Comparison of ENCODE assay signal across 1 cellular context in the genomic region with DNA sequence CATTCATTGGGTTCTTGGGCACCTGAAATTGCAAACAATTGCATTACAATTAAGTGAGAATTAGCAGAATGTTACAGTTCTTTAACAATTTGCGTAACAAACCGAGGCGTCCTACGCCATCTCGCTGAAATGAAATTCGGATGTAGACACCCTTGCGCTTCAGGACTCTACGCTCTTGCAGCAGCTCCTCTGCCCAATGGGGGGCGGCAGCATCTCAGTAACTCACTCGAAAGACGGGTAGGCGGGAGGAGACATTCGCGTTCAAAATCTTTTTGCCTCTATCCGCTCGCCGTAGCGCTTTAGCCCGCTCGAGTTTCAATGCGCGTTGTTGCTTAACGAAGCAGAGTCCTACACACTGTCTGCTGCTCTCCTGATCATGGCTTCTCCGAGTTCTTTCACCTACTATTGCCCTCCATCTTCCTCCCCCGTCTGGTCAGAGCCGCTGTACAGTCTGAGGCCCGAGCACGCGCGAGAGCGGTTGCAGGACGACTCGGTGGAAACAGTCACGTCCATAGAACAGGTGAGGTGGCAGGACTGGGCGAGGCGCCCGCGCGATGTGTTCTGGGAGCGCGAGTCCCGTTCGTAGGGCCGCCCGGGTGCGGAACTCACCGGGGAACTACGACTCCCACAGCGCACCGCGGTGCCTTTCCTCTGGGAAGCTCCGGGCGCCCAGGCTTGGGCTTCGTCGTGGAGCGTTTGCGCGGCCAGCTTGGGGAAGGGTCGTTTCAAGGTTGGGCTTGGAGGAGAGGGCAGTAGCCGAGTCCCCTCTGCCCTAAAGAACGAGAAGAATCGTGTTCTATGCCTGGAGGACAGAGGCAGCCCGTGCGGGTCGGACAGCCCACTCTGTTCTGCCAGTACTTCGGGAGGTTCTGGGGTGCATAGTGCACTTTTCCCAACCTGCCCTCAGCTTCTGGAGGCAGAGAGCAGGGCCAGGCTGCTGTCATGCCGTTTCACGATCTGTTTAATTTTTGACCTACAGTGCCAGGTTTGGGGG.
TF ChIP-seq lines count a peak whose summit lies in the region.

A gene with protein sequence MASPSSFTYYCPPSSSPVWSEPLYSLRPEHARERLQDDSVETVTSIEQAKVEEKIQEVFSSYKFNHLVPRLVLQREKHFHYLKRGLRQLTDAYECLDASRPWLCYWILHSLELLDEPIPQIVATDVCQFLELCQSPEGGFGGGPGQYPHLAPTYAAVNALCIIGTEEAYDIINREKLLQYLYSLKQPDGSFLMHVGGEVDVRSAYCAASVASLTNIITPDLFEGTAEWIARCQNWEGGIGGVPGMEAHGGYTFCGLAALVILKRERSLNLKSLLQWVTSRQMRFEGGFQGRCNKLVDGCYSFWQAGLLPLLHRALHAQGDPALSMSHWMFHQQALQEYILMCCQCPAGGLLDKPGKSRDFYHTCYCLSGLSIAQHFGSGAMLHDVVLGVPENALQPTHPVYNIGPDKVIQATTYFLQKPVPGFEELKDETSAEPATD (plus strand): TSS at position 318 of the 994 bp plus-strand sequence. CDS start 59 bp downstream, at position 377.

TF ChIP-seq in HEK293, 187 proteins besides CTCF, POLR2A, EP300 and RAD21 (continued from another document):
- TF ChIP-seq, protein P1, sequence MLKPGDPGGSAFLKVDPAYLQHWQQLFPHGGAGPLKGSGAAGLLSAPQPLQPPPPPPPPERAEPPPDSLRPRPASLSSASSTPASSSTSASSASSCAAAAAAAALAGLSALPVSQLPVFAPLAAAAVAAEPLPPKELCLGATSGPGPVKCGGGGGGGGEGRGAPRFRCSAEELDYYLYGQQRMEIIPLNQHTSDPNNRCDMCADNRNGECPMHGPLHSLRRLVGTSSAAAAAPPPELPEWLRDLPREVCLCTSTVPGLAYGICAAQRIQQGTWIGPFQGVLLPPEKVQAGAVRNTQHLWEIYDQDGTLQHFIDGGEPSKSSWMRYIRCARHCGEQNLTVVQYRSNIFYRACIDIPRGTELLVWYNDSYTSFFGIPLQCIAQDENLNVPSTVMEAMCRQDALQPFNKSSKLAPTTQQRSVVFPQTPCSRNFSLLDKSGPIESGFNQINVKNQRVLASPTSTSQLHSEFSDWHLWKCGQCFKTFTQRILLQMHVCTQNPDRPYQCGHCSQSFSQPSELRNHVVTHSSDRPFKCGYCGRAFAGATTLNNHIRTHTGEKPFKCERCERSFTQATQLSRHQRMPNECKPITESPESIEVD (tag by site-specific recombination; IDR thresholded peaks at IDR 0.05): no peak
- TF ChIP-seq ZNF501 (tag by site-specific recombination; IDR thresholded peaks at IDR 0.05) (peak; percentile 93), ZFP37 (tag by site-specific recombination; IDR thresholded peaks at IDR 0.05) (peak; percentile 86), EGR2 (tag by site-specific recombination; IDR thresholded peaks at IDR 0.05; ENCODE audit: low read depth) (peak; percentile 60; the same call in 1 of the 2 replicates), YY2 (tag by site-specific recombination; IDR thresholded peaks at IDR 0.05) (peak; percentile 87), ZNF324 (tag by site-specific recombination; IDR thresholded peaks at IDR 0.05) (peak; percentile 88), SP7 (tag by site-specific recombination; IDR thresholded peaks at IDR 0.05) (peak; percentile 82), ZNF843 (tag by site-specific recombination; IDR thresholded peaks at IDR 0.05) (peak; percentile 59; the same call in 1 of the 2 replicates), REPIN1 (tag by site-specific recombination; IDR thresholded peaks at IDR 0.05; ENCODE audit: low read depth) (peak; percentile 45; the same call in 1 of the 2 replicates), HOXA7 (CRISPR knock-in tag; IDR thresholded peaks at IDR 0.05; ENCODE audit: borderline replicate concordance) (no peak), GLIS1 (tag by site-specific recombination; IDR thresholded peaks at IDR 0.05) (0 out of 2 replicates have a peak, but pooled peaks have one; percentile 3), SP3 (tag by site-specific recombination; IDR thresholded peaks at IDR 0.05) (peak; percentile 74; the same call in 1 of the 2 replicates), GLI2 (tag by site-specific recombination; IDR thresholded peaks at IDR 0.05; ENCODE audit: borderline replicate concordance, low read depth) (no peak), ZNF521 (tag by site-specific recombination; IDR thresholded peaks at IDR 0.05) (no peak), ZNF660 (tag by site-specific recombination; IDR thresholded peaks at IDR 0.05) (peak; percentile 79), ZNF549 (tag by site-specific recombination; IDR thresholded peaks at IDR 0.05) (no peak), SP2 (tag by site-specific recombination; IDR thresholded peaks at IDR 0.05) (peak; percentile 42)
- TF ChIP-seq, protein P2, sequence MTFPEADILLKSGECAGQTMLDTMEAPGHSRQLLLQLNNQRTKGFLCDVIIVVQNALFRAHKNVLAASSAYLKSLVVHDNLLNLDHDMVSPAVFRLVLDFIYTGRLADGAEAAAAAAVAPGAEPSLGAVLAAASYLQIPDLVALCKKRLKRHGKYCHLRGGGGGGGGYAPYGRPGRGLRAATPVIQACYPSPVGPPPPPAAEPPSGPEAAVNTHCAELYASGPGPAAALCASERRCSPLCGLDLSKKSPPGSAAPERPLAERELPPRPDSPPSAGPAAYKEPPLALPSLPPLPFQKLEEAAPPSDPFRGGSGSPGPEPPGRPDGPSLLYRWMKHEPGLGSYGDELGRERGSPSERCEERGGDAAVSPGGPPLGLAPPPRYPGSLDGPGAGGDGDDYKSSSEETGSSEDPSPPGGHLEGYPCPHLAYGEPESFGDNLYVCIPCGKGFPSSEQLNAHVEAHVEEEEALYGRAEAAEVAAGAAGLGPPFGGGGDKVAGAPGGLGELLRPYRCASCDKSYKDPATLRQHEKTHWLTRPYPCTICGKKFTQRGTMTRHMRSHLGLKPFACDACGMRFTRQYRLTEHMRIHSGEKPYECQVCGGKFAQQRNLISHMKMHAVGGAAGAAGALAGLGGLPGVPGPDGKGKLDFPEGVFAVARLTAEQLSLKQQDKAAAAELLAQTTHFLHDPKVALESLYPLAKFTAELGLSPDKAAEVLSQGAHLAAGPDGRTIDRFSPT (tag by site-specific recombination; IDR thresholded peaks at IDR 0.05): peak; percentile 87
- TF ChIP-seq, protein P3, sequence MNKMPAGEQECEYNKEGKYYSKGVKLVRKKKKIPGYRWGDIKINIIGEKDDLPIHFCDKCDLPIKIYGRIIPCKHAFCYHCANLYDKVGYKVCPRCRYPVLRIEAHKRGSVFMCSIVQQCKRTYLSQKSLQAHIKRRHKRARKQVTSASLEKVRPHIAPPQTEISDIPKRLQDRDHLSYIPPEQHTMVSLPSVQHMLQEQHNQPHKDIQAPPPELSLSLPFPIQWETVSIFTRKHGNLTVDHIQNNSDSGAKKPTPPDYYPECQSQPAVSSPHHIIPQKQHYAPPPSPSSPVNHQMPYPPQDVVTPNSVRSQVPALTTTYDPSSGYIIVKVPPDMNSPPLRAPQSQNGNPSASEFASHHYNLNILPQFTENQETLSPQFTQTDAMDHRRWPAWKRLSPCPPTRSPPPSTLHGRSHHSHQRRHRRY (tag by site-specific recombination; IDR thresholded peaks at IDR 0.05): no peak
- TF ChIP-seq, protein P4, sequence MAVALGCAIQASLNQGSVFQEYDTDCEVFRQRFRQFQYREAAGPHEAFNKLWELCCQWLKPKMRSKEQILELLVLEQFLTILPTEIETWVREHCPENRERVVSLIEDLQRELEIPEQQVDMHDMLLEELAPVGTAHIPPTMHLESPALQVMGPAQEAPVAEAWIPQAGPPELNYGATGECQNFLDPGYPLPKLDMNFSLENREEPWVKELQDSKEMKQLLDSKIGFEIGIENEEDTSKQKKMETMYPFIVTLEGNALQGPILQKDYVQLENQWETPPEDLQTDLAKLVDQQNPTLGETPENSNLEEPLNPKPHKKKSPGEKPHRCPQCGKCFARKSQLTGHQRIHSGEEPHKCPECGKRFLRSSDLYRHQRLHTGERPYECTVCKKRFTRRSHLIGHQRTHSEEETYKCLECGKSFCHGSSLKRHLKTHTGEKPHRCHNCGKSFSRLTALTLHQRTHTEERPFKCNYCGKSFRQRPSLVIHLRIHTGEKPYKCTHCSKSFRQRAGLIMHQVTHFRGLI (tag by site-specific recombination; IDR thresholded peaks at IDR 0.05): peak; percentile 97
- TF ChIP-seq, protein P5, sequence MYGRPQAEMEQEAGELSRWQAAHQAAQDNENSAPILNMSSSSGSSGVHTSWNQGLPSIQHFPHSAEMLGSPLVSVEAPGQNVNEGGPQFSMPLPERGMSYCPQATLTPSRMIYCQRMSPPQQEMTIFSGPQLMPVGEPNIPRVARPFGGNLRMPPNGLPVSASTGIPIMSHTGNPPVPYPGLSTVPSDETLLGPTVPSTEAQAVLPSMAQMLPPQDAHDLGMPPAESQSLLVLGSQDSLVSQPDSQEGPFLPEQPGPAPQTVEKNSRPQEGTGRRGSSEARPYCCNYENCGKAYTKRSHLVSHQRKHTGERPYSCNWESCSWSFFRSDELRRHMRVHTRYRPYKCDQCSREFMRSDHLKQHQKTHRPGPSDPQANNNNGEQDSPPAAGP (tag by site-specific recombination; IDR thresholded peaks at IDR 0.05): peak; percentile 85
TF ChIP-seq in HEK293: peak in this region for 57.
